16 cellular contexts compared by ENCODE assay signal in genomic region chr9:93595861-93596365, GRCh38.
"Had no signal": no experiment of that assay in that cellular context is flagged by ENCODE, and none has a peak within 500 bp of the region (broad histone marks: within the 10 kb centered on the region; RNA-seq: fewer than 3 reads in every experiment).

No MANE protein-coding gene starts in this region.

- H3K4me3 ChIP-seq: adrenal gland, body of pancreas, hepatocyte, right lobe of liver, spleen, upper lobe of right lung had no signal

- ATAC-seq: body of pancreas; effector memory CD8-positive, alpha-beta T cell; right lobe of liver; SK-N-SH treated with all-trans-retinoic acid at 6 μM for 48 hours; upper lobe of right lung had no signal

- H3K27me3 ChIP-seq: adrenal gland, body of pancreas, hepatocyte, right lobe of liver, spleen, upper lobe of right lung had no signal

- H3K36me3 ChIP-seq: adrenal gland, right lobe of liver, upper lobe of right lung had no signal

- H3K27ac Mint-ChIP-seq: activated CD4-positive, alpha-beta T cell treated with anti-CD3 and anti-CD28 coated beads, Interleukin-2, amount 10 ng/mL, durations not matched to agents 7 days and 5 days; activated naive CD4-positive, alpha-beta T cell treated with anti-CD3 and anti-CD28 coated beads for 36 hours; mesothelial cell of epicardium; progenitor cell of endocrine pancreas had no signal

- H3K4me1 ChIP-seq: right lobe of liver had no signal

- H3K9me3 Mint-ChIP-seq: activated CD4-positive, alpha-beta T cell treated with anti-CD3 and anti-CD28 coated beads, Interleukin-2, amount 10 ng/mL, durations not matched to agents 7 days and 5 days; activated naive CD4-positive, alpha-beta T cell treated with anti-CD3 and anti-CD28 coated beads for 36 hours; effector memory CD8-positive, alpha-beta T cell; mesothelial cell of epicardium had no signal

- H3K4me3 Mint-ChIP-seq: activated CD4-positive, alpha-beta T cell treated with anti-CD3 and anti-CD28 coated beads, Interleukin-2, amount 10 ng/mL, durations not matched to agents 7 days and 5 days; activated naive CD4-positive, alpha-beta T cell treated with anti-CD3 and anti-CD28 coated beads for 36 hours; effector memory CD8-positive, alpha-beta T cell; mesothelial cell of epicardium had no signal

- H2AFZ ChIP-seq: hepatocyte had no signal

- H3K27me3 Mint-ChIP-seq: activated CD4-positive, alpha-beta T cell treated with anti-CD3 and anti-CD28 coated beads, Interleukin-2, amount 10 ng/mL, durations not matched to agents 7 days and 5 days; effector memory CD8-positive, alpha-beta T cell; progenitor cell of endocrine pancreas had no signal

- H3K27ac ChIP-seq: adrenal gland, body of pancreas, hepatocyte, right lobe of liver, spleen, upper lobe of right lung had no signal

- H3K9me3 ChIP-seq: adrenal gland, body of pancreas, right lobe of liver, spleen, upper lobe of right lung had no signal

- H3K4me2 ChIP-seq: hepatocyte had no signal

- H3K36me3 Mint-ChIP-seq: mesothelial cell of epicardium had no signal

- DNase-seq: activated CD4-positive, alpha-beta T cell treated with anti-CD3 and anti-CD28 coated beads, Interleukin-2, amount 10 ng/mL, durations not matched to agents 7 days and 5 days; activated naive CD4-positive, alpha-beta T cell treated with anti-CD3 and anti-CD28 coated beads for 36 hours; central memory CD4-positive, alpha-beta T cell; effector memory CD8-positive, alpha-beta T cell; erythroblast; spleen; stimulated activated CD4-positive, alpha-beta T cell treated with anti-CD3 and anti-CD28 coated beads, Interleukin-1b, Interleukin-23, amount 100 ng/mL, for 48 hours; stimulated activated naive CD4-positive, alpha-beta T cell treated with Interleukin-2 at 50 U/mL for 16 hours had no signal
